Comparison of ENCODE assay signal across 8 cellular contexts in the genomic region with DNA sequence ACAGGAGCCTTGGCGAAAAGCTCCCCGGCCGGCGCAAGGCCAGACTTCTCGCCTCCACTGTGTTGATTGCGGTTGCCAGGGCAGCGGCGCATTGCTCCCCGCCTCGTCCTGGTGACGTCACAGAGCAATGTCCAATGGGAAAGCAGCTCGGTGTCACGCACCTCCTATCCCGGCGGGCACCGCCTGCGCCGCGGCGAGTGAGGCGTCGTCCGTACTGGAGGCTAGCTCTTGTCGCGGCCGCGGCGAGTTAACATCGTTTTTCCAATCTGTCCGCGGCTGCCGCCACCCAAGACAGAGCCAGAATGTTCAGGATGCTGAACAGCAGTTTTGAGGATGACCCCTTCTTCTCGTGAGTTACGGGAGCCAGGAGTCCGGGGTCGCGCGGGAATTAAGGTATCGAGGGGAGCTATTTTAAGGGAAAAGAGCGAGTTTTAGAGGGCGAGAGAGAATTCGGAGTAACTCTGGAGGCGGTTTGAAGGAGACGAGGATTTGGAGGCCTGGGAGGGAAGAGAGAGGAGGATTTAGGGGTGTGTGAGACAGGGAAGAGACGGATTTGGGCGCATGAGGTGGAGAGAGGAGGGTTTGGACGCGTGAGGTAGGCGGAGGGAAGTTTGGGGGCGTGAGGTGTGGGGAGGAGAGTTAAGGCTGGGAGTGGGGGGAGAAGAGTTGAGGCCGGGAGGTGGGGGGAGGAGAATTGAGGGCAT.
DNase-seq lines count a peak whose midpoint lies in the region; ATAC-seq lines count a peak whose summit lies in the region.

A gene with protein sequence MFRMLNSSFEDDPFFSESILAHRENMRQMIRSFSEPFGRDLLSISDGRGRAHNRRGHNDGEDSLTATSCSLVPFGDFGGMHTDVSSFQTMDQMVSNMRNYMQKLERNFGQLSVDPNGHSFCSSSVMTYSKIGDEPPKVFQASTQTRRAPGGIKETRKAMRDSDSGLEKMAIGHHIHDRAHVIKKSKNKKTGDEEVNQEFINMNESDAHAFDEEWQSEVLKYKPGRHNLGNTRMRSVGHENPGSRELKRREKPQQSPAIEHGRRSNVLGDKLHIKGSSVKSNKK (plus strand): TSS at position 196 of the 704 bp plus-strand sequence. CDS start 107 bp downstream, at position 303.

- ATAC-seq in GM18870 (IDR thresholded peaks at IDR 0.05; ENCODE audit: unreplicated experiment) = peak; percentile 100
- peak; percentile 100 for ATAC-seq in HG03139 (IDR thresholded peaks at IDR 0.05; ENCODE audit: unreplicated experiment)

- DNase-seq in 8988T (peak; percentile 86), NCI-H345 treated with DMSO at 0.1 percent for 48 hours (lab: John Stamatoyannopoulos, UW; ENCODE audit: unreplicated experiment) (peak; percentile 54), dedifferentiated amniotic fluid mesenchymal stem cell (ENCODE audit: extremely low spot score) (peak; percentile 98), kidney tubule cell (ENCODE audit: low spot score) (peak; percentile 97)
- peak; percentile 66 to 71 for DNase-seq in activated CD4-positive, alpha-beta T cell treated with anti-CD3 and anti-CD28 coated beads, Interleukin-2, amount 50 U/mL, for 4 hours
- peak; percentile 48 to 67 for DNase-seq in stimulated activated CD4-positive, alpha-beta T cell treated with anti-CD3 and anti-CD28 coated beads, Interleukin-15, amount 100 ng/mL, for 1 hour (ENCODE audit: low read depth in 1 of 2, low spot score in 1 of 2)

Comparison
In these comparisons a context has a peak if more than half of its experiments do, and no peak if none do; other contexts are left out.
1. Peak in every context shown above with its lines: DNase-seq and ATAC-seq.